ENCODE assay signal across 13 cellular contexts in genomic region chr10:46549171-46550075, GRCh38. TPM values are rescaled to one million over a fixed set of nuclear protein-coding genes. Genes with fewer than 3 reads are reported as not detected.
DNase-seq lines count a peak whose midpoint lies in the region; ATAC-seq and TF ChIP-seq lines count a peak whose summit lies in the region.
"Had no signal": no experiment of that assay in that cellular context is flagged by ENCODE, and none has a peak within 500 bp of the region (broad histone marks: within the 10 kb centered on the region; RNA-seq: fewer than 3 reads in every experiment).

No MANE protein-coding gene starts in this region.

- H3K27ac ChIP-seq in 22Rv1 (no peak overlapping the region), HEK293 (ENCODE audit: extremely low read depth, low read depth, low read length) (no peak overlapping the region)

- no peaks in the 10 kb centered on the region for H3K36me3 ChIP-seq in HEK293 (ENCODE audit: control insufficient read depth in 2 of 2, insufficient read depth in 1 of 2, low read length in 2 of 2)

- no peak for ATAC-seq in omental fat pad (ENCODE audit: low FRiP score)
- no peak for ATAC-seq in GM18870 (IDR thresholded peaks at IDR 0.05; ENCODE audit: unreplicated experiment)
- ATAC-seq: stimulated activated naive CD8-positive, alpha-beta T cell treated with anti-CD3 and anti-CD28 coated beads, Interleukin-15, Interleukin-2, amounts not matched to agents 100 U/mL and 50 U/mL, for 24 hours had no signal

- CTCF ChIA-PET in HEK293 (lab: Yijun Ruan, JAX), result interaction anchor here (1.0 kb wide), 2 partner anchors 9 to 33 kb away, joined by 3 read pairs; no protein-coding TSS in a partner anchor

- POLR2A ChIA-PET in HEK293 (lab: Yijun Ruan, JAX), result no interaction called here

- H3K9me3 ChIP-seq in HEK293 (ENCODE audit: control insufficient read depth, insufficient read depth, low read depth, low read length), result no peaks in the 10 kb centered on the region

- no peak overlapping the region for H3K4me3 ChIP-seq in HEK293 (ENCODE audit: low read depth, low read length)

- DNase-seq in ecto neural progenitor cell (ENCODE audit: low spot score) (peak; percentile 50), omental fat pad (ENCODE audit: low spot score) (peak; percentile 23), pons (ENCODE audit: low spot score) (no peak), NCI-H446 treated with DMSO at 0.1 percent for 48 hours (lab: John Stamatoyannopoulos, UW) (no peak), HUDEP-2 (lab: John Stamatoyannopoulos, UW; ENCODE audit: unreplicated experiment in 76 of 76) (no peak)
- DNase-seq: NCI-H1436 treated with DMSO at 0.1 percent for 48 hours; NCI-H526; SIG-M5; stimulated activated naive CD8-positive, alpha-beta T cell treated with anti-CD3 and anti-CD28 coated beads, Interleukin-15, Interleukin-2, amounts not matched to agents 100 U/mL and 50 U/mL, for 24 hours had no signal

- no peaks in the 10 kb centered on the region for H3K4me1 ChIP-seq in HEK293 (ENCODE audit: control insufficient read depth, insufficient read depth, low read length)

- TF ChIP-seq CTCF in 22Rv1 (IDR thresholded peaks at IDR 0.05) (peak; percentile 10; the same call in 1 of the 2 replicates), HEK293 (tag by site-specific recombination; IDR thresholded peaks at IDR 0.05) (no peak), omental fat pad (IDR thresholded peaks at IDR 0.05) (no peak)

TF ChIP-seq in HEK293, 187 proteins besides CTCF, POLR2A, EP300 and RAD21:
- TF ChIP-seq ZNF521 (tag by site-specific recombination; IDR thresholded peaks at IDR 0.05), result no peak
- TF ChIP-seq KLF1 (tag by site-specific recombination; IDR thresholded peaks at IDR 0.05), result no peak
- no peak for TF ChIP-seq ZNF585B (tag by site-specific recombination; IDR thresholded peaks at IDR 0.05)
- 0 out of 2 replicates have a peak, but pooled peaks have one; percentile 42 for TF ChIP-seq ZIC2 (tag by site-specific recombination; IDR thresholded peaks at IDR 0.05)
- no peak for TF ChIP-seq BCL11A (tag by site-specific recombination; IDR thresholded peaks at IDR 0.05; ENCODE audit: low read depth)
TF ChIP-seq in HEK293: peak in this region for 1.

RNA-seq across cellular contexts. Expression of gene GPRIN2, which starts 7.0 kb away (rescaled TPM):
- total RNA-seq in omental fat pad, result under 1 TPM in 2 of 4 donors, not detected in 2; 0.46 to 0.50 TPM
- total RNA-seq: B cell had no signal

RNA-seq across cellular contexts. Expression of gene SYT15, which starts 29.5 kb away (rescaled TPM):
- 1 to 10 TPM in 3 of 4 donors, under 1 TPM in 1; 0.65 to 9.6 (median 2.9) TPM for total RNA-seq in omental fat pad

Comparison
In these comparisons a context has a peak if more than half of its experiments do, and no peak if none do; other contexts are left out.
1. DNase-seq: peak in ecto neural progenitor cell (single experiment) and omental fat pad (single experiment); none in pons (single experiment), NCI-H446 treated with DMSO at 0.1 percent for 48 hours (single experiment) and HUDEP-2 (0 of 76).